In the genomic region with DNA sequence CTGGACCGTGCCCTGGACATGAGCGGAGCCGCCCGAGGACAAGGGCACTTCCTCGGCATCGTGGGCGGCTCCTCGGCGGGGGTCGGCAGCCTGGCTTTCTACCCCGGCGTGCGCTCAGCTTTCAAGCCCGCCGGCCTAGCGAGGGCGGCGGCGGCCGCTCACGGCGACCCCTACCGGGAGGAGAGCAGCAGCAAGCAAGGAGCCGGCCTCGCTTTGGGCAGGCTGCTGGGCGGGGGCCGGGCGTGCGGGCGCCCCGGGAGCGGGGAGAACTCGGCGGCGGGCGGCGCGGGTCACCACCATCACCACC, we compare ENCODE assay signal across 7 cellular contexts. TPM values are rescaled to one million over a fixed set of nuclear protein-coding genes. Genes with fewer than 3 reads are reported as not detected.
DNase-seq lines count a peak whose midpoint lies in the region; ATAC-seq and TF ChIP-seq lines count a peak whose summit lies in the region.

No MANE protein-coding gene starts in this region.

- H3K27me3 Mint-ChIP-seq in activated CD8-positive, alpha-beta memory T cell treated with anti-CD3 and anti-CD28 coated beads, Interleukin-2, amount 10 ng/mL, durations not matched to agents 7 days and 5 days, result peaks cover 74% of the 10 kb centered on the region

- CTCF ChIA-PET in activated CD8-positive, alpha-beta memory T cell treated with anti-CD3 and anti-CD28 coated beads, Interleukin-2, amount 10 ng/mL, durations not matched to agents 7 days and 5 days (lab: Charles Lee), result interaction anchor here (1.5 to 1.7 kb wide), 2 partner anchors 10 to 45 kb away, joined by 6 to 7 read pairs; partner anchors contain the start of gene CCNC

- peak overlapping the region; percentile 65 for H3K4me3 ChIP-seq in GM12864 (ENCODE audit: low read depth, low read length)
- H3K4me3 ChIP-seq in HL-60 (replicated peaks; ENCODE audit: insufficient read depth, low read length), result peak overlapping the region; percentile 40
- H3K4me3 ChIP-seq in skeletal muscle tissue (ENCODE audit: low read length in 3 of 3), result peak overlapping the region in 2 of 3 donors; percentile 41 to 52
- H3K4me3 ChIP-seq in HAP-1, result no peak overlapping the region

- H3K27ac Mint-ChIP-seq in activated CD8-positive, alpha-beta memory T cell treated with anti-CD3 and anti-CD28 coated beads, Interleukin-2, amount 10 ng/mL, durations not matched to agents 7 days and 5 days, result no peak overlapping the region

- H3K4me1 Mint-ChIP-seq in activated CD8-positive, alpha-beta memory T cell treated with anti-CD3 and anti-CD28 coated beads, Interleukin-2, amount 10 ng/mL, durations not matched to agents 7 days and 5 days, result peaks cover 36% of the 10 kb centered on the region

- TF ChIP-seq CTCF in GM12864 (IDR thresholded peaks at IDR 0.05; ENCODE audit: low read depth, low read length, missing control alignments) (peak; percentile 62), HL-60 (IDR thresholded peaks at IDR 0.05; ENCODE audit: insufficient read depth, low read length) (no peak)

- H3K36me3 ChIP-seq in skeletal muscle tissue (ENCODE audit: control insufficient read depth in 3 of 3, insufficient read depth in 3 of 3, low read length in 3 of 3) (no peaks in the 10 kb centered on the region), HAP-1 (replicated peaks) (no peaks in the 10 kb centered on the region)

- peaks cover under 1% of the 10 kb centered on the region for H3K9me3 Mint-ChIP-seq in activated CD8-positive, alpha-beta memory T cell treated with anti-CD3 and anti-CD28 coated beads, Interleukin-2, amount 10 ng/mL, durations not matched to agents 7 days and 5 days (ENCODE audit: low read depth)

- in situ Hi-C loops in HAP-1 (cut with MboI; ENCODE audit: low sequenced_read_pairs), result no loop called here

- ATAC-seq in GM21423 (IDR thresholded peaks at IDR 0.05; ENCODE audit: unreplicated experiment) (peak; percentile 64), left ventricle myocardium superior (peak; percentile 75)
- peak; percentile 74 for ATAC-seq in activated CD8-positive, alpha-beta memory T cell treated with anti-CD3 and anti-CD28 coated beads, Interleukin-2, amount 10 ng/mL, durations not matched to agents 7 days and 5 days

- no peaks in the 10 kb centered on the region for H3K36me3 Mint-ChIP-seq in activated CD8-positive, alpha-beta memory T cell treated with anti-CD3 and anti-CD28 coated beads, Interleukin-2, amount 10 ng/mL, durations not matched to agents 7 days and 5 days

- no peak overlapping the region for H3K9ac ChIP-seq in skeletal muscle tissue (ENCODE audit: low read depth in 1 of 3, low read length in 3 of 3)

- H3K4me1 ChIP-seq in skeletal muscle tissue (ENCODE audit: control insufficient read depth in 3 of 3, insufficient read depth in 3 of 3, low read length in 3 of 3) (peaks cover 0 to 13% (median 11%) of the 10 kb centered on the region in 3 donors), HAP-1 (peaks cover 5% of the 10 kb centered on the region; the same call in 1 of the 2 replicates)

- intact Hi-C loops in left ventricle myocardium superior (cut with micrococcal nuclease), result no loop called here

- H3K4me3 Mint-ChIP-seq in activated CD8-positive, alpha-beta memory T cell treated with anti-CD3 and anti-CD28 coated beads, Interleukin-2, amount 10 ng/mL, durations not matched to agents 7 days and 5 days, result peak overlapping the region; percentile 55

- H3K9me3 ChIP-seq in skeletal muscle tissue (ENCODE audit: control insufficient read depth in 3 of 3, low read length in 3 of 3) (no peaks in the 10 kb centered on the region), HAP-1 (no peaks in the 10 kb centered on the region)

- no peak overlapping the region for H3K27ac ChIP-seq in HL-60 (replicated peaks)
- no peak overlapping the region for H3K27ac ChIP-seq in skeletal muscle tissue (ENCODE audit: low read depth, low read length)

- H3K27me3 ChIP-seq in HL-60 (ENCODE audit: insufficient read depth, poor library complexity, severe bottlenecking) (peaks cover 42% of the 10 kb centered on the region), skeletal muscle tissue (ENCODE audit: control insufficient read depth in 3 of 3, insufficient read depth in 3 of 3, low read length in 3 of 3) (peaks cover 87 to 92% (median 90%) of the 10 kb centered on the region in 3 donors), HAP-1 (ENCODE audit: low read depth) (peaks cover 19% of the 10 kb centered on the region)

- DNase-seq in GM12864 (ENCODE audit: low read depth), result no peak
- DNase-seq in HL-60 (ENCODE audit: low read depth in 1 of 2, low spot score in 1 of 2), result peak in 1 of 2 experiments; percentile 53
- DNase-seq in activated CD8-positive, alpha-beta memory T cell treated with anti-CD3 and anti-CD28 coated beads, Interleukin-2, amount 10 ng/mL, durations not matched to agents 7 days and 5 days, result peak; percentile 59
- peak; percentile 57 for DNase-seq in left ventricle myocardium superior
- no peak for DNase-seq in HAP-1 (ENCODE audit: low spot score in 2 of 2)

RNA-seq across cellular contexts. Expression of gene PRDM13, which starts 6.7 kb away (rescaled TPM):
- total RNA-seq in activated CD8-positive, alpha-beta memory T cell treated with anti-CD3 and anti-CD28 coated beads, Interleukin-2, amount 10 ng/mL, durations not matched to agents 7 days and 5 days, result under 1 TPM in 1 of 2 experiments, not detected in 1; 0.14 TPM
- total RNA-seq in left ventricle myocardium superior (not detected), skeletal muscle tissue (not detected)

RNA-seq across cellular contexts. Expression of gene CCNC, which starts 44.9 kb away (rescaled TPM):
- 10 to 100 TPM; 39.3 to 39.4 TPM for total RNA-seq in activated CD8-positive, alpha-beta memory T cell treated with anti-CD3 and anti-CD28 coated beads, Interleukin-2, amount 10 ng/mL, durations not matched to agents 7 days and 5 days
- total RNA-seq in left ventricle myocardium superior (16.9 TPM), skeletal muscle tissue (38.1 TPM)

Comparison
In these comparisons a context has a peak if more than half of its experiments do, and no peak if none do; other contexts are left out.
1. DNase-seq: peak in activated CD8-positive, alpha-beta memory T cell treated with anti-CD3 and anti-CD28 coated beads, Interleukin-2, amount 10 ng/mL, durations not matched to agents 7 days and 5 days (single experiment) and left ventricle myocardium superior (single experiment); none in GM12864 (single experiment) and HAP-1 (0 of 2).
2. Peak in every context shown above with its lines, with median percentiles within 50 percentile points of each other: ATAC-seq.